In genomic region chr16:31397701-31398100, GRCh38 we compare ENCODE assay signal across 22 cellular contexts. TPM values are rescaled to one million over a fixed set of nuclear protein-coding genes. Genes with fewer than 3 reads are reported as not detected.
"Had no signal": no experiment of that assay in that cellular context is flagged by ENCODE, and none has a peak within 500 bp of the region (broad histone marks: within the 10 kb centered on the region; RNA-seq: fewer than 3 reads in every experiment).

No MANE protein-coding gene starts in this region.

- H3K9me3 Mint-ChIP-seq: mesothelial cell of epicardium had no signal

- H3K27ac ChIP-seq: epithelial cell of prostate, esophagus muscularis mucosa, gastrocnemius medialis, heart right ventricle, left ventricle myocardium inferior, lower lobe of right lung, stomach had no signal

- H3K36me3 ChIP-seq: esophagus muscularis mucosa, gastrocnemius medialis, heart right ventricle, left ventricle myocardium inferior, lower lobe of right lung, stomach had no signal

- ATAC-seq: effector memory CD8-positive, alpha-beta T cell; gastrocnemius medialis; heart right ventricle; left cardiac atrium; lower lobe of right lung; sciatic nerve had no signal

- H3K9me3 ChIP-seq: gastrocnemius medialis, lower lobe of right lung had no signal

- FAIRE-seq: keratinocyte had no signal

- H3K27ac Mint-ChIP-seq: memory B cell, mesothelial cell of epicardium, nephron progenitor cell had no signal

- H3K4me3 Mint-ChIP-seq: memory B cell, mesothelial cell of epicardium, nephron progenitor cell had no signal

- H3K36me3 Mint-ChIP-seq: memory B cell, mesothelial cell of epicardium had no signal

- H3K4me1 Mint-ChIP-seq: mesothelial cell of epicardium had no signal

- H3K27me3 ChIP-seq: gastrocnemius medialis had no signal

- H3K4me3 ChIP-seq: esophagus muscularis mucosa, gastrocnemius medialis, heart right ventricle, left ventricle myocardium inferior, lower lobe of right lung, stomach had no signal

- DNase-seq: effector memory CD8-positive, alpha-beta T cell; gastrocnemius medialis; heart right ventricle; left cardiac atrium; left ventricle myocardium inferior; lower lobe of right lung; nephron progenitor cell; stimulated activated CD4-positive, alpha-beta T cell treated with anti-CD3 and anti-CD28 coated beads, Interleukin-2, amount 100 ng/mL, for 24 hours; stimulated activated CD4-positive, alpha-beta T cell treated with anti-CD3 and anti-CD28 coated beads, Interleukin-4, amount 100 ng/mL, for 4 hours; stimulated activated naive CD4-positive, alpha-beta T cell; stomach had no signal

- H3K4me1 ChIP-seq: esophagus muscularis mucosa, gastrocnemius medialis, left ventricle myocardium inferior, lower lobe of right lung, stomach had no signal

RNA-seq across cellular contexts. Expression of gene ITGAD, which starts 4.6 kb away (rescaled TPM):
- total RNA-seq: fibroblast of villous mesenchyme, gastrocnemius medialis, left ventricle myocardium inferior, mesothelial cell of epicardium, myocyte, osteocyte, pulmonary artery endothelial cell had no signal
- polyA plus RNA-seq: keratinocyte, stomach had no signal

RNA-seq across cellular contexts. Expression of gene COX6A2, which starts 30.5 kb away (rescaled TPM):
- total RNA-seq: fibroblast of villous mesenchyme, lower lobe of right lung, mesothelial cell of epicardium, osteocyte, pulmonary artery endothelial cell, sciatic nerve, stomach, urinary bladder had no signal
- polyA plus RNA-seq: keratinocyte, urinary bladder had no signal

RNA-seq across cellular contexts. Expression of gene ITGAX, which starts 42.7 kb away (rescaled TPM):
- total RNA-seq: fibroblast of villous mesenchyme, mesothelial cell of epicardium, osteocyte had no signal
